ENCODE assay signal across 10 cellular contexts in genomic region chr6:108175592-108176279, GRCh38. TPM values are rescaled to one million over a fixed set of nuclear protein-coding genes. Genes with fewer than 3 reads are reported as not detected.
DNase-seq lines count a peak whose midpoint lies in the region; TF ChIP-seq lines count a peak whose summit lies in the region.
"Had no signal": no experiment of that assay in that cellular context is flagged by ENCODE, and none has a peak within 500 bp of the region (broad histone marks: within the 10 kb centered on the region; RNA-seq: fewer than 3 reads in every experiment).

No MANE protein-coding gene starts in this region.

- no TSS peak for BruUV-seq in Calu3 (replicated peaks; lab: Mats Ljungman, UMichigan)

- intact Hi-C loops in Calu3 (cut with micrococcal nuclease; ENCODE audit: unreplicated experiment), result loop anchor here (10.0 kb wide), 1 partner anchor 319 kb away; no protein-coding TSS in a partner anchor

- TF ChIP-seq CTCF in Calu3 (IDR thresholded peaks at IDR 0.05; ENCODE audit: unreplicated experiment) (peak; percentile 35), coronary artery (IDR thresholded peaks at IDR 0.05) (no peak), nephron (IDR thresholded peaks at IDR 0.05; ENCODE audit: unreplicated experiment in 3 of 3) (no peak)

- H3K4me1 Mint-ChIP-seq in Calu3 (ENCODE audit: low read depth, unreplicated experiment) (no peaks in the 10 kb centered on the region), IgD-negative memory B cell (peaks cover 8 to 18% (median 13%) of the 10 kb centered on the region in 3 donors), nephron (peaks cover 5% of the 10 kb centered on the region)

- H3K27me3 Mint-ChIP-seq in Calu3 (ENCODE audit: unreplicated experiment) (peaks cover 47% of the 10 kb centered on the region), IgD-negative memory B cell (peaks cover 72% of the 10 kb centered on the region), nephron (ENCODE audit: low read depth) (peaks cover 100% of the 10 kb centered on the region)

- CTCF ChIA-PET in Calu3 (lab: Charles Lee), result interaction anchor here (0.7 kb wide), 1 partner anchor 61 kb away, joined by 4 read pairs; no protein-coding TSS in a partner anchor

- H3K27ac Mint-ChIP-seq in Calu3 (ENCODE audit: unreplicated experiment) (no peak overlapping the region), IgD-negative memory B cell (peak overlapping the region in 1 of 3 donors; percentile 78), nephron (no peak overlapping the region)

- no peak overlapping the region for H3K27ac ChIP-seq in coronary artery
- H3K27ac ChIP-seq: HL-60 had no signal

- H3K4me3 Mint-ChIP-seq in Calu3 (ENCODE audit: low read depth, unreplicated experiment), result peak overlapping the region; percentile 84
- H3K4me3 Mint-ChIP-seq in IgD-negative memory B cell, result peak overlapping the region; percentile 46 to 85 (median 70)
- peak overlapping the region; percentile 52 to 70 (median 63) for H3K4me3 Mint-ChIP-seq in nephron

- peak overlapping the region; percentile 52 for H3K4me3 ChIP-seq in coronary artery

- H3K9me3 Mint-ChIP-seq in Calu3 (ENCODE audit: low read depth, unreplicated experiment) (no peaks in the 10 kb centered on the region), IgD-negative memory B cell (no peaks in the 10 kb centered on the region), nephron (peaks cover 7% of the 10 kb centered on the region)

- peaks cover 10% of the 10 kb centered on the region for H3K36me3 Mint-ChIP-seq in Calu3 (ENCODE audit: insufficient read depth, unreplicated experiment)
- H3K36me3 Mint-ChIP-seq in IgD-negative memory B cell, result no peaks in the 10 kb centered on the region
- no peaks in the 10 kb centered on the region for H3K36me3 Mint-ChIP-seq in nephron (ENCODE audit: low read depth)

- DNase-seq in Calu3 (peak; percentile 39), coronary artery (ENCODE audit: low spot score) (no peak), NCI-H2196 (lab: John Stamatoyannopoulos, UW; ENCODE audit: unreplicated experiment) (no peak), anterior cingulate cortex (lab: John Stamatoyannopoulos, UW) (no peak), NCI-H2081 treated with DMSO at 0.1 percent for 48 hours (lab: John Stamatoyannopoulos, UW) (no peak), glomerular visceral epithelial cell (ENCODE audit: extremely low spot score) (no peak)

RNA-seq across cellular contexts. Expression of gene NR2E1, which starts 9.9 kb away (rescaled TPM):
- total RNA-seq in Calu3 (2022), result not detected in 2 replicates
- polyA plus RNA-seq in IgD-negative memory B cell, result not detected
- total RNA-seq: glomerular endothelial cell had no signal
